Comparison of ENCODE assay signal across 8 cellular contexts in genomic region chr16:49463529-49463928, GRCh38.
A peak's percentile ranks its signal among the peaks of the same experiment; 100 is the strongest.
DNase-seq lines count a peak whose midpoint lies in the region; ATAC-seq, FAIRE-seq and TF ChIP-seq lines count a peak whose summit lies in the region.

No MANE protein-coding gene starts in this region.

- no peaks in the 10 kb centered on the region for H3K79me2 ChIP-seq in HepG2 (ENCODE audit: insufficient read depth, low read length)

- TF ChIP-seq EP300 in HepG2 (IDR thresholded peaks at IDR 0.05; ENCODE audit: low read depth in 2 of 2, low read length in 2 of 2) (no peak), HepG2 (CRISPR knock-in tag; IDR thresholded peaks at IDR 0.05; ENCODE audit: borderline replicate concordance) (no peak)

- TF ChIP-seq CTCF in activated CD8-positive, alpha-beta T cell treated with anti-CD3 and anti-CD28 coated beads for 36 hours (IDR thresholded peaks at IDR 0.05): no peak
- no peak for TF ChIP-seq CTCF in HepG2 (CRISPR knock-in tag; IDR thresholded peaks at IDR 0.05)

- H3K4me1 Mint-ChIP-seq in activated CD8-positive, alpha-beta T cell treated with anti-CD3 and anti-CD28 coated beads for 36 hours (ENCODE audit: low read depth): peaks cover 36% of the 10 kb centered on the region
- H3K4me1 Mint-ChIP-seq in naive thymus-derived CD4-positive, alpha-beta T cell: peaks cover 12 to 80% (median 67%) of the 10 kb centered on the region in 7 donors

- H3K36me3 Mint-ChIP-seq in activated CD8-positive, alpha-beta T cell treated with anti-CD3 and anti-CD28 coated beads for 36 hours (ENCODE audit: low read depth): no peaks in the 10 kb centered on the region
- peaks cover 0 to 5% (median 0%) of the 10 kb centered on the region in 5 donors for H3K36me3 Mint-ChIP-seq in naive thymus-derived CD4-positive, alpha-beta T cell

- H3K4me2 ChIP-seq in HepG2 (ENCODE audit: low read depth, low read length): no peak overlapping the region

- peak overlapping the region; percentile 15 for H3K4me3 ChIP-seq in naive thymus-derived CD4-positive, alpha-beta T cell (ENCODE audit: low read length)
- H3K4me3 ChIP-seq in HepG2 (replicated peaks in 1 of 3; ENCODE audit: insufficient read depth in 1 of 3, low read depth in 2 of 3, low read length in 3 of 3): no peak overlapping the region

- no peaks in the 10 kb centered on the region for H3K9me3 Mint-ChIP-seq in activated CD8-positive, alpha-beta T cell treated with anti-CD3 and anti-CD28 coated beads for 36 hours
- H3K9me3 Mint-ChIP-seq in naive thymus-derived CD4-positive, alpha-beta T cell: no peaks in the 10 kb centered on the region

- no peaks in the 10 kb centered on the region for H3K9me3 ChIP-seq in naive thymus-derived CD4-positive, alpha-beta T cell (ENCODE audit: control insufficient read depth in 2 of 3, low read length in 3 of 3)
- no peaks in the 10 kb centered on the region for H3K9me3 ChIP-seq in HepG2 (ENCODE audit: low read length)

- in situ Hi-C loops in HepG2 (cut with HindIII; ENCODE audit: extremely low pct_ligation_motif_present, low pct_unique_long_range_greater_than_20kb): loop anchor here (5.0 kb wide), 1 partner anchor 51 kb away; no protein-coding TSS in a partner anchor

- no peaks in the 10 kb centered on the region for H3K27me3 ChIP-seq in naive thymus-derived CD4-positive, alpha-beta T cell (ENCODE audit: control insufficient read depth in 2 of 2, insufficient read depth in 2 of 2, low read length in 2 of 2)
- peaks cover 0 to 2% of the 10 kb centered on the region in 2 experiments; a peak in 2 of 5 replicates for H3K27me3 ChIP-seq in HepG2 (ENCODE audit: control insufficient read depth in 1 of 2, insufficient read depth in 2 of 2, low read length in 2 of 2)

- FAIRE-seq in HepG2 (lab: Jason Lieb, UNC): no peak

- no peak overlapping the region for H3K9ac ChIP-seq in HepG2 (ENCODE audit: insufficient read depth, low read depth, low read length)

- H3K4me3 Mint-ChIP-seq in activated CD8-positive, alpha-beta T cell treated with anti-CD3 and anti-CD28 coated beads for 36 hours: peak overlapping the region; percentile 4
- peak overlapping the region; percentile 64 to 90 (median 79) for H3K4me3 Mint-ChIP-seq in naive thymus-derived CD4-positive, alpha-beta T cell

- TF ChIP-seq POLR2A in HepG2 (IDR thresholded peaks at IDR 0.05; ENCODE audit: insufficient read depth in 1 of 2, low read depth in 2 of 2, low read length in 2 of 2): no peak

- H3K4me1 ChIP-seq in naive thymus-derived CD4-positive, alpha-beta T cell (ENCODE audit: control insufficient read depth in 2 of 2, insufficient read depth in 2 of 2, low read length in 2 of 2): peaks cover 27 to 49% of the 10 kb centered on the region in 2 donors
- H3K4me1 ChIP-seq in HepG2 (ENCODE audit: insufficient read depth, low read length): no peaks in the 10 kb centered on the region

- H3K27ac ChIP-seq in naive thymus-derived CD4-positive, alpha-beta T cell (ENCODE audit: low read depth, low read length): peak overlapping the region; percentile 70
- no peak overlapping the region for H3K27ac ChIP-seq in HepG2 (ENCODE audit: extremely low read length, insufficient read depth, low read length)

- no TSS peak for BruUV-seq in HepG2 (replicated peaks; lab: Mats Ljungman, UMichigan)

- WGBS in HepG2 (ENCODE audit: low lambda C conversion rate): 44% methylated on average over 7 of the region's 7 CpGs

- POLR2A ChIA-PET in activated CD8-positive, alpha-beta T cell treated with anti-CD3 and anti-CD28 coated beads for 36 hours (lab: Charles Lee): no interaction called here
- POLR2A ChIA-PET in naive thymus-derived CD4-positive, alpha-beta T cell (lab: Charles Lee): interaction anchor here (1.2 kb wide), 1 partner anchor 13 kb away, joined by 4 read pairs; no protein-coding TSS in a partner anchor
- POLR2A ChIA-PET in HepG2 (lab: Yijun Ruan, JAX): no interaction called here

- peak overlapping the region; percentile 76 for H3K27ac Mint-ChIP-seq in activated CD8-positive, alpha-beta T cell treated with anti-CD3 and anti-CD28 coated beads for 36 hours
- H3K27ac Mint-ChIP-seq in naive thymus-derived CD4-positive, alpha-beta T cell: peak overlapping the region; percentile 77 to 99 (median 95)

- no peaks in the 10 kb centered on the region for H3K36me3 ChIP-seq in naive thymus-derived CD4-positive, alpha-beta T cell (ENCODE audit: control insufficient read depth in 2 of 3, insufficient read depth in 3 of 3, low read length in 3 of 3)
- no peaks in the 10 kb centered on the region for H3K36me3 ChIP-seq in HepG2 (replicated peaks in 1 of 2; ENCODE audit: control insufficient read depth in 1 of 2, insufficient read depth in 2 of 2, low read length in 2 of 2)

- no peaks in the 10 kb centered on the region for H4K20me1 ChIP-seq in HepG2 (ENCODE audit: insufficient read depth, low read length)

- TF ChIP-seq RAD21 in HepG2 (CRISPR knock-in tag; IDR thresholded peaks at IDR 0.05): no peak

- ATAC-seq in GM21390 (IDR thresholded peaks at IDR 0.05; ENCODE audit: unreplicated experiment): peak; percentile 98
- peak; percentile 87 for ATAC-seq in HG03565 (IDR thresholded peaks at IDR 0.05; ENCODE audit: unreplicated experiment)
- peak; percentile 88 for ATAC-seq in activated CD8-positive, alpha-beta T cell treated with anti-CD3 and anti-CD28 coated beads for 36 hours
- peak; percentile 86 for ATAC-seq in naive thymus-derived CD4-positive, alpha-beta T cell
- no peak for ATAC-seq in HepG2

- CTCF ChIA-PET in activated CD8-positive, alpha-beta T cell treated with anti-CD3 and anti-CD28 coated beads for 36 hours (lab: Charles Lee): interaction anchor here (2.2 kb wide), 1 partner anchor 21 kb away, joined by 7 read pairs; no protein-coding TSS in a partner anchor
- CTCF ChIA-PET in naive thymus-derived CD4-positive, alpha-beta T cell (lab: Charles Lee): interaction anchor here (0.7 kb wide), 1 partner anchor 29 kb away, joined by 4 read pairs; no protein-coding TSS in a partner anchor
- CTCF ChIA-PET in HepG2 (lab: Yijun Ruan, JAX; ENCODE audit: low intra/inter-chr PET ratio, low total read pairs): no interaction called here

- no peaks in the 10 kb centered on the region for H3K27me3 Mint-ChIP-seq in activated CD8-positive, alpha-beta T cell treated with anti-CD3 and anti-CD28 coated beads for 36 hours
- H3K27me3 Mint-ChIP-seq in naive thymus-derived CD4-positive, alpha-beta T cell: peaks cover 0 to 17% (median 0%) of the 10 kb centered on the region in 5 donors

- intact Hi-C loops in activated CD8-positive, alpha-beta T cell treated with anti-CD3 and anti-CD28 coated beads for 36 hours (cut with micrococcal nuclease): no loop called here
- intact Hi-C loops in naive thymus-derived CD4-positive, alpha-beta T cell (cut with micrococcal nuclease): loop anchor here (1.0 to 5.0 kb wide), 6 partner anchors 22 to 1084 kb away; partner anchors contain the start of genes HEATR3 (in 1 of the 2), N4BP1 (in 1 of the 2) and NKD1 (in 1 of the 2)
- intact Hi-C loops in HepG2 (cut with micrococcal nuclease; ENCODE audit: unreplicated experiment): no loop called here

- peak; percentile 90 for DNase-seq in activated CD8-positive, alpha-beta T cell treated with anti-CD3 and anti-CD28 coated beads for 36 hours
- DNase-seq in naive thymus-derived CD4-positive, alpha-beta T cell: peak; percentile 18 to 94 (median 89)
- DNase-seq in iPS-NIHi11 (ENCODE audit: low spot score): no peak
- DNase-seq in GM03348 (ENCODE audit: low spot score): no peak
- DNase-seq in kidney tubule cell (ENCODE audit: low spot score): no peak
- DNase-seq in HepG2 (ENCODE audit: low spot score): no peak

- H2AFZ ChIP-seq in HepG2 (ENCODE audit: low read length): no peak overlapping the region

TF ChIP-seq in HepG2, 621 proteins besides CTCF, POLR2A, EP300 and RAD21 (continues in another document):
- TF ChIP-seq ZNF251 (CRISPR knock-in tag; IDR thresholded peaks at IDR 0.05) (no peak), ZNF124 (CRISPR knock-in tag; IDR thresholded peaks at IDR 0.05) (no peak), ZUFSP (CRISPR knock-in tag; IDR thresholded peaks at IDR 0.05; ENCODE audit: borderline replicate concordance) (no peak), TRIM22 (IDR thresholded peaks at IDR 0.05) (no peak)

Comparison
In these comparisons a context has a peak if more than half of its experiments do, and no peak if none do; other contexts are left out.
1. DNase-seq: peak in activated CD8-positive, alpha-beta T cell treated with anti-CD3 and anti-CD28 coated beads for 36 hours (single experiment) and naive thymus-derived CD4-positive, alpha-beta T cell (9 of 9); none in iPS-NIHi11 (single experiment), GM03348 (single experiment), kidney tubule cell (single experiment) and HepG2 (single experiment).
2. intact Hi-C loops: an anchor here in naive thymus-derived CD4-positive, alpha-beta T cell (1.0 to 5.0 kb wide); none called in activated CD8-positive, alpha-beta T cell treated with anti-CD3 and anti-CD28 coated beads for 36 hours and HepG2.